11 cellular contexts compared by ENCODE assay signal in genomic region chr2:68829764-68830163, GRCh38. TPM values are rescaled to one million over a fixed set of nuclear protein-coding genes. Genes with fewer than 3 reads are reported as not detected.
DNase-seq lines count a peak whose midpoint lies in the region; ATAC-seq and TF ChIP-seq lines count a peak whose summit lies in the region.
"Had no signal": no experiment of that assay in that cellular context is flagged by ENCODE, and none has a peak within 500 bp of the region (broad histone marks: within the 10 kb centered on the region; RNA-seq: fewer than 3 reads in every experiment).

No MANE protein-coding gene starts in this region.

- no peak for TF ChIP-seq EP300 in transverse colon (IDR thresholded peaks at IDR 0.05; ENCODE audit: low read depth)

- peak overlapping the region; percentile 94 for H3K27ac Mint-ChIP-seq in activated naive CD4-positive, alpha-beta T cell treated with anti-CD3 and anti-CD28 coated beads, Interleukin-2, amount 50 U/mL, for 24 hours

- H3K36me3 ChIP-seq in mucosa of rectum (ENCODE audit: control insufficient read depth in 2 of 2, insufficient read depth in 2 of 2, low read length in 2 of 2), result no peaks in the 10 kb centered on the region
- H3K36me3 ChIP-seq in transverse colon, result no peaks in the 10 kb centered on the region
- H3K36me3 ChIP-seq: HAP-1 had no signal

- peaks cover 67% of the 10 kb centered on the region for H3K4me1 Mint-ChIP-seq in activated naive CD4-positive, alpha-beta T cell treated with anti-CD3 and anti-CD28 coated beads, Interleukin-2, amount 50 U/mL, for 24 hours

- peak overlapping the region in 1 of 2 donors; percentile 28 for H3K4me3 ChIP-seq in mucosa of rectum (ENCODE audit: low read length in 2 of 2)
- no peak overlapping the region for H3K4me3 ChIP-seq in transverse colon
- H3K4me3 ChIP-seq: HAP-1, PC-9 had no signal

- WGBS in adipose tissue, 3 donors, result 24 to 69% (median 32%) methylated on average over 2 of the region's 2 CpGs
- 36 to 59% methylated on average over 2 of the region's 2 CpGs for WGBS in transverse colon (ENCODE audit: low coverage in 1 of 2), 2 donors

- TF ChIP-seq POLR2A in transverse colon (IDR thresholded peaks at IDR 0.05), result no peak

- no peak overlapping the region for H3K9ac ChIP-seq in mucosa of rectum (ENCODE audit: low read depth in 1 of 2, low read length in 2 of 2)

- peaks cover 21 to 26% of the 10 kb centered on the region in 2 donors for H3K4me1 ChIP-seq in mucosa of rectum (ENCODE audit: control insufficient read depth in 2 of 2, insufficient read depth in 2 of 2, low read length in 2 of 2)
- peaks cover 21 to 38% (median 28%) of the 10 kb centered on the region in 4 donors for H3K4me1 ChIP-seq in transverse colon

- peak overlapping the region; percentile 70 for H3K4me3 Mint-ChIP-seq in activated naive CD4-positive, alpha-beta T cell treated with anti-CD3 and anti-CD28 coated beads, Interleukin-2, amount 50 U/mL, for 24 hours

- ATAC-seq in HG03039 (IDR thresholded peaks at IDR 0.05; ENCODE audit: unreplicated experiment), result no peak

- intact Hi-C loops in transverse colon (cut with DNase I; ENCODE audit: low total_unique reads), result no loop called here

- in situ Hi-C loops in transverse colon (cut with MboI; ENCODE audit: low pct_ligation_motif_present in 1 of 4, low pct_unique_long_range_greater_than_20kb in 1 of 4, low sequenced_read_pairs in 3 of 4), result no loop called here

- H3K9me3 ChIP-seq in mucosa of rectum (ENCODE audit: control insufficient read depth in 2 of 2, low read length in 2 of 2), result no peaks in the 10 kb centered on the region
- no peaks in the 10 kb centered on the region for H3K9me3 ChIP-seq in transverse colon
- H3K9me3 ChIP-seq: HAP-1 had no signal

- H3K27me3 ChIP-seq in mucosa of rectum (ENCODE audit: control insufficient read depth in 2 of 2, insufficient read depth in 2 of 2, low read length in 2 of 2), result no peaks in the 10 kb centered on the region
- no peaks in the 10 kb centered on the region for H3K27me3 ChIP-seq in transverse colon

- no peaks in the 10 kb centered on the region for H3K27me3 Mint-ChIP-seq in activated naive CD4-positive, alpha-beta T cell treated with anti-CD3 and anti-CD28 coated beads, Interleukin-2, amount 50 U/mL, for 24 hours

- TF ChIP-seq CTCF in transverse colon (IDR thresholded peaks at IDR 0.05), result no peak

- peak overlapping the region; percentile 28 for H3K27ac ChIP-seq in adipose tissue (ENCODE audit: low read depth, low read length)
- peak overlapping the region; percentile 75 for H3K27ac ChIP-seq in mucosa of rectum (ENCODE audit: low read depth in 2 of 2, low read length in 2 of 2)
- H3K27ac ChIP-seq in transverse colon, result peak overlapping the region; percentile 72 to 80 (median 74)
- H3K27ac ChIP-seq: PC-9 had no signal

- no peaks in the 10 kb centered on the region for H3K9me3 Mint-ChIP-seq in activated naive CD4-positive, alpha-beta T cell treated with anti-CD3 and anti-CD28 coated beads, Interleukin-2, amount 50 U/mL, for 24 hours

- H3K36me3 Mint-ChIP-seq in activated naive CD4-positive, alpha-beta T cell treated with anti-CD3 and anti-CD28 coated beads, Interleukin-2, amount 50 U/mL, for 24 hours, result peaks cover 3% of the 10 kb centered on the region

- DNase-seq in activated naive CD4-positive, alpha-beta T cell treated with anti-CD3 and anti-CD28 coated beads, Interleukin-2, amount 50 U/mL, for 16 hours, result no peak
- DNase-seq in transverse colon (no peak), 8988T (no peak), dermis blood vessel endothelial cell (no peak)

RNA-seq across cellular contexts. Expression of gene BMP10, which starts 41.4 kb away (rescaled TPM):
- polyA plus RNA-seq in adipose tissue, result under 1 TPM in 1 of 3 donors, not detected in 2; 0.45 TPM
- not detected for total RNA-seq in transverse colon
- total RNA-seq in dermis blood vessel endothelial cell, result not detected in 2 replicates
- total RNA-seq: esophagus mucosa, PC-9 had no signal
